ENCODE assay signal across 1 cellular context in the genomic region with DNA sequence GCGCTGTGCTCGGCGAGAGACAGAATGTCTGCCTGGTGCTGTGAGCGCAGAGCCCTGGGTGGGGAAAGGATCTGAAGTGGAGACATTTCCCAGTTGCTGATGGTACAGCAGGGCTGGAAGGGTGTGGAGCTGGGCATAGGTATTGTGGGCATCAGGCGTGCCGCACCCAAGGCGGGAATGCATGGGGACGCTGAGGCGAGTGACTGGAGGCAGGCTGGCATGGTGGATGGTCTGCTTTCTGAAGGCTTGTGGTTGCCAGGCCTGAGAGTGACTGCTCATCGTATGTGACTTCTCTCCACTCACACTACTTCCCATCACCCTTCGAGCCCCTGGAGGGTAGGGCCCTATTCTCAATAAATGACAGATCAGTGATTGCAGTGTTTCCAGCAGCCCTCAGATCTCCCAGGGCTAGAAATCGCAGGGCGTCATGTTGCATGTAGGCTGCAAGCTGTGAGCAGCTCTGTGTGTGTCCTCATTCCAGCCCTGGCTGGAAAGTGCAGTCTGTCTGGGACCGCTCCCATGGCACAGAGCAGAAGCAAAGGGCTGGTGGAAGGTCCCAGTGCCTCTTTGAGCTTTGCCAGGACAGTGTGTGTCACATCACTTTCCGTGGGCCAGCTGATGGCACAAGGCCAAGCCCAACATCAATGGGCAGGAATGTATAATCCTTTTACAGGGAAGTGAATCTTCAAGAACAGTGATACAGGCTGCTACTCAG.
A peak's percentile ranks its signal among the peaks of the same experiment; 100 is the strongest.
TF ChIP-seq lines count a peak whose summit lies in the region.

No MANE protein-coding gene starts in this region.

TF ChIP-seq in SK-N-SH, 30 proteins besides CTCF, POLR2A, EP300 and RAD21 (continued from another document):
- TF ChIP-seq, protein P1, sequence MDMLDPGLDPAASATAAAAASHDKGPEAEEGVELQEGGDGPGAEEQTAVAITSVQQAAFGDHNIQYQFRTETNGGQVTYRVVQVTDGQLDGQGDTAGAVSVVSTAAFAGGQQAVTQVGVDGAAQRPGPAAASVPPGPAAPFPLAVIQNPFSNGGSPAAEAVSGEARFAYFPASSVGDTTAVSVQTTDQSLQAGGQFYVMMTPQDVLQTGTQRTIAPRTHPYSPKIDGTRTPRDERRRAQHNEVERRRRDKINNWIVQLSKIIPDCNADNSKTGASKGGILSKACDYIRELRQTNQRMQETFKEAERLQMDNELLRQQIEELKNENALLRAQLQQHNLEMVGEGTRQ (IDR thresholded peaks at IDR 0.05; ENCODE audit: borderline replicate concordance, low read depth, low read length), result no peak
- TF ChIP-seq FOXM1 (IDR thresholded peaks at IDR 0.05; ENCODE audit: low read depth), result no peak
- no peak for TF ChIP-seq CHD2 (IDR thresholded peaks at IDR 0.05; ENCODE audit: low read length, partially characterized antibody)
- TF ChIP-seq RFX5 (IDR thresholded peaks at IDR 0.05; ENCODE audit: low read length), result no peak
- TF ChIP-seq, protein P2, sequence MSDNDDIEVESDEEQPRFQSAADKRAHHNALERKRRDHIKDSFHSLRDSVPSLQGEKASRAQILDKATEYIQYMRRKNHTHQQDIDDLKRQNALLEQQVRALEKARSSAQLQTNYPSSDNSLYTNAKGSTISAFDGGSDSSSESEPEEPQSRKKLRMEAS (IDR thresholded peaks at IDR 0.05; ENCODE audit: low read depth), result peak; percentile 39; the same call in 1 of the 2 replicates
- no peak for TF ChIP-seq GABPA (IDR thresholded peaks at IDR 0.05; ENCODE audit: low read depth)
- peak; percentile 48 for TF ChIP-seq FOSL2 (IDR thresholded peaks at IDR 0.05; ENCODE audit: borderline replicate concordance, low read depth)
- TF ChIP-seq NFIC (IDR thresholded peaks at IDR 0.05; ENCODE audit: borderline replicate concordance), result peak; percentile 97
- no peak for TF ChIP-seq FOXJ3 (CRISPR knock-in tag; IDR thresholded peaks at IDR 0.05)
- 0 out of 2 replicates have a peak, but pooled peaks have one; percentile 21 for TF ChIP-seq TAF1 (IDR thresholded peaks at IDR 0.05; ENCODE audit: borderline replicate concordance, low read depth, low read length)
- TF ChIP-seq ELF1 (IDR thresholded peaks at IDR 0.05), result no peak
- TF ChIP-seq, protein P3, sequence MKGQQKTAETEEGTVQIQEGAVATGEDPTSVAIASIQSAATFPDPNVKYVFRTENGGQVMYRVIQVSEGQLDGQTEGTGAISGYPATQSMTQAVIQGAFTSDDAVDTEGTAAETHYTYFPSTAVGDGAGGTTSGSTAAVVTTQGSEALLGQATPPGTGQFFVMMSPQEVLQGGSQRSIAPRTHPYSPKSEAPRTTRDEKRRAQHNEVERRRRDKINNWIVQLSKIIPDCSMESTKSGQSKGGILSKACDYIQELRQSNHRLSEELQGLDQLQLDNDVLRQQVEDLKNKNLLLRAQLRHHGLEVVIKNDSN (IDR thresholded peaks at IDR 0.05; ENCODE audit: borderline replicate concordance, low read depth), result no peak
- peak; percentile 58; the same call in 1 of the 2 replicates for TF ChIP-seq TEAD4 (IDR thresholded peaks at IDR 0.05; ENCODE audit: borderline replicate concordance, insufficient read depth)
- TF ChIP-seq RXRA (IDR thresholded peaks at IDR 0.05; ENCODE audit: borderline replicate concordance, low read depth), result peak; percentile 42; the same call in 1 of the 2 replicates
